In genomic region chr16:20884240-20884556, GRCh38 we compare ENCODE assay signal across 12 cellular contexts. TPM values are rescaled to one million over a fixed set of nuclear protein-coding genes. Genes with fewer than 3 reads are reported as not detected.
DNase-seq lines count a peak whose midpoint lies in the region; ATAC-seq and TF ChIP-seq lines count a peak whose summit lies in the region.
"Had no signal": no experiment of that assay in that cellular context is flagged by ENCODE, and none has a peak within 500 bp of the region (broad histone marks: within the 10 kb centered on the region; RNA-seq: fewer than 3 reads in every experiment).

No MANE protein-coding gene starts in this region.

- no peaks in the 10 kb centered on the region for H3K27me3 ChIP-seq in BLaER1 treated with 17β-estradiol and CSF1 and Interleukin-3, amounts not matched to agents 10 nM and 100 nM
- no peaks in the 10 kb centered on the region for H3K27me3 ChIP-seq in IMR-90 (ENCODE audit: control insufficient read depth, insufficient read depth, low read length)
- H3K27me3 ChIP-seq in mucosa of rectum (ENCODE audit: control insufficient read depth in 2 of 2, insufficient read depth in 2 of 2, low read length in 2 of 2), result no peaks in the 10 kb centered on the region

- H3K14ac ChIP-seq in IMR-90 (replicated peaks; ENCODE audit: low read depth, low read length), result no peak overlapping the region

- no peak for TF ChIP-seq RAD21 in IMR-90 (IDR thresholded peaks at IDR 0.05; ENCODE audit: low read length)

- no peak overlapping the region for H2AK5ac ChIP-seq in IMR-90 (ENCODE audit: low read depth, low read length)

- no peaks in the 10 kb centered on the region for H3K9me3 ChIP-seq in BLaER1 treated with 17β-estradiol and CSF1 and Interleukin-3, amounts not matched to agents 10 nM and 100 nM (replicated peaks in 1 of 11)
- H3K9me3 ChIP-seq in IMR-90 (ENCODE audit: control insufficient read depth, insufficient read depth, low read length) (no peaks in the 10 kb centered on the region), mucosa of rectum (ENCODE audit: control insufficient read depth in 2 of 2, low read length in 2 of 2) (no peaks in the 10 kb centered on the region)

- H3K4ac ChIP-seq in IMR-90 (ENCODE audit: low read depth, low read length), result no peak overlapping the region

- no peak overlapping the region for H3K18ac ChIP-seq in IMR-90 (ENCODE audit: low read depth, low read length)

- H3K23ac ChIP-seq in IMR-90 (ENCODE audit: low read depth, low read length), result no peak overlapping the region

- peak overlapping the region; percentile 30 for H2BK5ac ChIP-seq in IMR-90 (ENCODE audit: low read depth, low read length, poor library complexity, severe bottlenecking)

- peak overlapping the region in 9 of 11 experiments; percentile 21 to 56 (median 37); a peak in 10 of 22 replicates for H3K27ac ChIP-seq in BLaER1 treated with 17β-estradiol and CSF1 and Interleukin-3, amounts not matched to agents 10 nM and 100 nM
- no peak overlapping the region for H3K27ac ChIP-seq in IMR-90 (ENCODE audit: insufficient read depth, low read length)
- peak overlapping the region; percentile 39 to 52 for H3K27ac ChIP-seq in mucosa of rectum (ENCODE audit: low read depth in 2 of 2, low read length in 2 of 2)

- no peak overlapping the region for H4K5ac ChIP-seq in IMR-90 (ENCODE audit: low read depth, low read length)

- no peak overlapping the region for H2BK20ac ChIP-seq in IMR-90 (ENCODE audit: low read depth, low read length)

- intact Hi-C loops in IMR-90 (cut with micrococcal nuclease), result loop anchor here (2.0 kb wide), 1 partner anchor 17 kb away; no protein-coding TSS in a partner anchor

- dilution Hi-C loops in IMR-90 (cut with HindIII; ENCODE audit: low sequenced_read_pairs, unreplicated experiment), result no loop called here

- H4K20me1 ChIP-seq in BLaER1 treated with 17β-estradiol and CSF1 and Interleukin-3, amounts not matched to agents 10 nM and 100 nM, result peaks cover 0 to 100% (median 30%) of the 10 kb centered on the region in 11 experiments; a peak in 12 of 22 replicates
- H4K20me1 ChIP-seq in IMR-90 (ENCODE audit: insufficient read depth, low read length), result peaks cover 51% of the 10 kb centered on the region; the same call in 1 of the 2 replicates

- in situ Hi-C loops in IMR-90 (cut with MboI; ENCODE audit: low sequenced_read_pairs), result no loop called here

- H2AFZ ChIP-seq in IMR-90 (replicated peaks; ENCODE audit: low read length, poor library complexity), result no peak overlapping the region

- peak; percentile 88 for DNase-seq in IMR-90
- DNase-seq in astrocyte of the hippocampus (ENCODE audit: low read depth, low spot score), result peak; percentile 77
- no peak for DNase-seq in T1000 (lab: John Stamatoyannopoulos, UW)
- DNase-seq in NCI-H2196 treated with DMSO at 0.1 percent for 48 hours (lab: John Stamatoyannopoulos, UW; ENCODE audit: unreplicated experiment), result no peak
- no peak for DNase-seq in Kasumi-1 (lab: John Stamatoyannopoulos, UW)
- DNase-seq: activated effector memory CD4-positive, alpha-beta T cell treated with Interleukin-2 at 50 U/mL for 16 hours; DMS 273 treated with DMSO at 0.1 percent for 48 hours; mesendoderm; T-cell had no signal

- H4K8ac ChIP-seq in IMR-90 (ENCODE audit: low read depth in 2 of 2, low read length in 2 of 2), result peak overlapping the region in 1 of 2 experiments; percentile 3; a peak in 1 of 4 replicates

- H3K79me1 ChIP-seq in IMR-90 (ENCODE audit: low read depth in 1 of 2, low read length in 2 of 2), result peaks cover 10 to 79% of the 10 kb centered on the region in 2 experiments; a peak in 3 of 4 replicates

- 0 out of 3 replicates have a peak overlapping the region, but pooled peaks have one; percentile 6 for H2BK15ac ChIP-seq in IMR-90 (ENCODE audit: low read depth, low read length)

- H2BK120ac ChIP-seq in IMR-90 (ENCODE audit: low read depth, low read length), result no peak overlapping the region

- H3K56ac ChIP-seq in IMR-90 (ENCODE audit: extremely low read depth, insufficient read depth, low read length), result no peak overlapping the region

- BruUV-seq in IMR-90 (replicated peaks; lab: Mats Ljungman, UMichigan), result no TSS peak

- no peak overlapping the region for H3K4me3 ChIP-seq in BLaER1 treated with 17β-estradiol and CSF1 and Interleukin-3, amounts not matched to agents 10 nM and 100 nM
- H3K4me3 ChIP-seq in IMR-90 (ENCODE audit: insufficient read depth, low read depth, low read length) (no peak overlapping the region), mucosa of rectum (ENCODE audit: low read length in 2 of 2) (no peak overlapping the region)

- TF ChIP-seq POLR2A in IMR-90 (IDR thresholded peaks at IDR 0.05; ENCODE audit: low read depth, low read length), result no peak

- no CpG with 5 or more reads among the region's 1 CpG for WGBS in IMR-90 (ENCODE audit: extremely low coverage in 2 of 2, insufficient read length in 1 of 2), 2 experiments

- H2AK9ac ChIP-seq in IMR-90 (replicated peaks; ENCODE audit: low read depth, low read length, poor library complexity), result no peak overlapping the region

- POLR2A ChIA-PET in IMR-90 (lab: Charles Lee; ENCODE audit: unreplicated experiment), result no interaction called here

- CTCF ChIA-PET in IMR-90 (lab: Yijun Ruan, JAX), result interaction anchor here (1.4 kb wide), 1 partner anchor 18 kb away, joined by 4 read pairs; no protein-coding TSS in a partner anchor

- peaks cover 0 to 66% (median 51%) of the 10 kb centered on the region in 11 experiments; a peak in 20 of 22 replicates for H3K36me3 ChIP-seq in BLaER1 treated with 17β-estradiol and CSF1 and Interleukin-3, amounts not matched to agents 10 nM and 100 nM
- H3K36me3 ChIP-seq in IMR-90 (ENCODE audit: control insufficient read depth, insufficient read depth, low read length) (no peaks in the 10 kb centered on the region), mucosa of rectum (ENCODE audit: control insufficient read depth in 2 of 2, insufficient read depth in 2 of 2, low read length in 2 of 2) (no peaks in the 10 kb centered on the region)

- H3K9me1 ChIP-seq in IMR-90 (ENCODE audit: insufficient read depth, low read length), result peaks cover 26% of the 10 kb centered on the region

- ATAC-seq in IMR-90 (ENCODE audit: low read depth) (peak; percentile 79), HG03571 (IDR thresholded peaks at IDR 0.05; ENCODE audit: unreplicated experiment) (no peak)
- ATAC-seq: T-cell had no signal

- no peak overlapping the region for H4K91ac ChIP-seq in IMR-90 (ENCODE audit: insufficient read depth, low read depth, low read length)

- no peak for TF ChIP-seq CTCF in IMR-90 (conservative IDR thresholded peaks at IDR 0.05; ENCODE audit: low read depth, low read length)

- peak overlapping the region in 1 of 11 experiments; percentile 9; a peak in 2 of 22 replicates for H3K9ac ChIP-seq in BLaER1 treated with 17β-estradiol and CSF1 and Interleukin-3, amounts not matched to agents 10 nM and 100 nM
- H3K9ac ChIP-seq in IMR-90 (ENCODE audit: low read depth, low read length), result no peak overlapping the region
- no peak overlapping the region for H3K9ac ChIP-seq in mucosa of rectum (ENCODE audit: low read depth in 1 of 2, low read length in 2 of 2)

- H3K4me2 ChIP-seq in BLaER1 treated with 17β-estradiol and CSF1 and Interleukin-3, amounts not matched to agents 10 nM and 100 nM, result peak overlapping the region; percentile 1 to 54 (median 37); a peak in 20 of 22 replicates
- no peak overlapping the region; the same call in 1 of the 2 replicates for H3K4me2 ChIP-seq in IMR-90 (ENCODE audit: low read depth, low read length)

- H3K4me1 ChIP-seq in BLaER1 treated with 17β-estradiol and CSF1 and Interleukin-3, amounts not matched to agents 10 nM and 100 nM, result peaks cover 22 to 100% (median 38%) of the 10 kb centered on the region in 10 experiments
- H3K4me1 ChIP-seq in IMR-90 (ENCODE audit: control insufficient read depth, insufficient read depth, low read length), result peaks cover 17% of the 10 kb centered on the region
- peaks cover 17 to 36% of the 10 kb centered on the region in 2 donors for H3K4me1 ChIP-seq in mucosa of rectum (ENCODE audit: control insufficient read depth in 2 of 2, insufficient read depth in 2 of 2, low read length in 2 of 2)

TF ChIP-seq in IMR-90, 13 proteins besides CTCF, POLR2A, EP300 and RAD21:
- TF ChIP-seq MAZ (IDR thresholded peaks at IDR 0.05; ENCODE audit: borderline replicate concordance, low read depth, low read length) (0 out of 2 replicates have a peak, but pooled peaks have one; percentile 13), MXI1 (IDR thresholded peaks at IDR 0.05; ENCODE audit: borderline replicate concordance, low read depth, low read length) (no peak), CEBPB (IDR thresholded peaks at IDR 0.05; ENCODE audit: low read depth, low read length) (peak; percentile 85)

RNA-seq across cellular contexts. Expression of gene DCUN1D3, which starts 16.0 kb away (rescaled TPM):
- 42.3 and 51.7 TPM in 2 replicates for total RNA-seq in IMR-90 (2012; rRNA removed)
- 7.4 and 8.1 TPM in 2 replicates for polyA plus RNA-seq in IMR-90 (2012; rRNA removed)
- 2.8 and 4.2 TPM in 2 replicates for polyA plus RNA-seq in IMR-90 (2012; cell fraction: cytosol; rRNA removed)
- 4.4 and 12.9 TPM in 2 replicates for polyA plus RNA-seq in IMR-90 (2012; cell fraction: nucleus; rRNA removed; ENCODE audit: low replicate concordance)

RNA-seq across cellular contexts. Expression of gene LYRM1, which starts 16.4 kb away (rescaled TPM):
- 35.0 and 43.6 TPM in 2 replicates for total RNA-seq in IMR-90 (2012; rRNA removed)
- polyA plus RNA-seq in IMR-90 (2012; rRNA removed), result 15.8 and 19.0 TPM in 2 replicates
- polyA plus RNA-seq in IMR-90 (2012; cell fraction: cytosol; rRNA removed), result 7.2 and 10.4 TPM in 2 replicates
- 3.3 and 13.6 TPM in 2 replicates for polyA plus RNA-seq in IMR-90 (2012; cell fraction: nucleus; rRNA removed; ENCODE audit: low replicate concordance)

Comparison
In these comparisons a context has a peak if more than half of its experiments do, and no peak if none do; other contexts are left out.
1. DNase-seq: peak in IMR-90 (single experiment) and astrocyte of the hippocampus (single experiment); none in T1000 (single experiment), NCI-H2196 treated with DMSO at 0.1 percent for 48 hours (single experiment) and Kasumi-1 (0 of 2).